9 cellular contexts compared by ENCODE assay signal in genomic region chr4:29289118-29289517, GRCh38.
"Had no signal": no experiment of that assay in that cellular context is flagged by ENCODE, and none has a peak within 500 bp of the region (broad histone marks: within the 10 kb centered on the region; RNA-seq: fewer than 3 reads in every experiment).

No MANE protein-coding gene starts in this region.

- H3K9me3 Mint-ChIP-seq: HFFc6 had no signal

- FAIRE-seq: HTR-8/SVneo had no signal

- DNase-seq: GM23248, GOT3, H7, HFFc6, KBM-7 had no signal

- H2AFZ ChIP-seq: GM23248 had no signal

- H3K9ac ChIP-seq: GM23248, KMS-11 had no signal

- ATAC-seq: HCT116 had no signal

- H3K9me3 ChIP-seq: HAP-1 had no signal

- H3K27ac Mint-ChIP-seq: HFFc6 had no signal

- H3K4me3 ChIP-seq: GM23248, HAP-1 had no signal

- H3K4me1 ChIP-seq: HAP-1 had no signal

- H3K36me3 ChIP-seq: HAP-1 had no signal

- H3K27ac ChIP-seq: GM23248, KMS-11 had no signal

- H3K4me3 Mint-ChIP-seq: HFFc6 had no signal

- H3K4me2 ChIP-seq: KMS-11 had no signal
